Comparison of ENCODE assay signal across 11 cellular contexts in genomic region chr2:196248467-196249104, GRCh38.
DNase-seq lines count a peak whose midpoint lies in the region; ATAC-seq and TF ChIP-seq lines count a peak whose summit lies in the region.
"Had no signal": no experiment of that assay in that cellular context is flagged by ENCODE, and none has a peak within 500 bp of the region (broad histone marks: within the 10 kb centered on the region; RNA-seq: fewer than 3 reads in every experiment).

No MANE protein-coding gene starts in this region.

- no peak overlapping the region for H3K4me3 ChIP-seq in CD8-positive, alpha-beta T cell (ENCODE audit: low read depth, low read length)
- H3K4me3 ChIP-seq in Loucy (ENCODE audit: low read length, poor library complexity, severe bottlenecking) (no peak overlapping the region), ascending aorta (no peak overlapping the region), rectal smooth muscle tissue (ENCODE audit: low read length) (no peak overlapping the region), mesenchymal stem cell (ENCODE audit: insufficient read depth in 1 of 2, low read depth in 1 of 2, low read length in 2 of 2) (no peak overlapping the region)

- H3K27ac Mint-ChIP-seq in CD8-positive, alpha-beta T cell: peak overlapping the region; percentile 69

- peak overlapping the region; percentile 2 for H3K4me3 Mint-ChIP-seq in CD8-positive, alpha-beta T cell

- H3K4me2 ChIP-seq in Loucy (ENCODE audit: low read depth, low read length, poor library complexity, severe bottlenecking) (no peak overlapping the region), mesenchymal stem cell (ENCODE audit: low read length, poor library complexity, severe bottlenecking) (no peak overlapping the region)

- H3K36me3 Mint-ChIP-seq in CD8-positive, alpha-beta T cell: no peaks in the 10 kb centered on the region

- no CpG with 5 or more reads among the region's 1 CpG for WGBS in mesenchymal stem cell

- H3K27me3 Mint-ChIP-seq in CD8-positive, alpha-beta T cell (ENCODE audit: low read depth): no peaks in the 10 kb centered on the region

- H3K4me1 Mint-ChIP-seq in CD8-positive, alpha-beta T cell (ENCODE audit: low read depth): peaks cover 74% of the 10 kb centered on the region

- TF ChIP-seq CTCF in CD8-positive, alpha-beta T cell (IDR thresholded peaks at IDR 0.05): no peak
- TF ChIP-seq CTCF in Loucy (conservative IDR thresholded peaks at IDR 0.05; ENCODE audit: low read length): no peak
- no peak for TF ChIP-seq CTCF in ascending aorta (IDR thresholded peaks at IDR 0.05)
- no peak for TF ChIP-seq CTCF in GM13976 (IDR thresholded peaks at IDR 0.05; ENCODE audit: borderline replicate concordance, control extremely low read depth, extremely low read depth, insufficient read depth, missing control alignments)

- no peak overlapping the region for H3K23ac ChIP-seq in mesenchymal stem cell (ENCODE audit: low read length in 2 of 2)

- H4K20me1 ChIP-seq in Loucy (ENCODE audit: insufficient read depth, low read length, poor library complexity, severe bottlenecking): no peaks in the 10 kb centered on the region

- peak overlapping the region; percentile 70; the same call in 1 of the 2 replicates for H2AFZ ChIP-seq in Loucy (ENCODE audit: low read length)
- no peak overlapping the region for H2AFZ ChIP-seq in mesenchymal stem cell (ENCODE audit: low read depth, low read length)

- H3K14ac ChIP-seq in mesenchymal stem cell (ENCODE audit: low read length in 2 of 2): no peak overlapping the region

- H3F3A ChIP-seq in Loucy (ENCODE audit: low read depth): no peaks in the 10 kb centered on the region

- H3K9me3 Mint-ChIP-seq in CD8-positive, alpha-beta T cell: no peaks in the 10 kb centered on the region

- no peaks in the 10 kb centered on the region for H3K79me2 ChIP-seq in Loucy (ENCODE audit: insufficient read depth, low read length)

- H3K9ac ChIP-seq in Loucy (ENCODE audit: low read depth, low read length, poor library complexity, severe bottlenecking) (peak overlapping the region; percentile 28), rectal smooth muscle tissue (ENCODE audit: low read length) (no peak overlapping the region), mesenchymal stem cell (ENCODE audit: low read length) (no peak overlapping the region)

- no peak overlapping the region for H3K18ac ChIP-seq in mesenchymal stem cell (ENCODE audit: low read depth in 1 of 2, low read length in 2 of 2)

- H2BK120ac ChIP-seq in mesenchymal stem cell (ENCODE audit: low read depth, low read length): no peak overlapping the region

- peak overlapping the region in 1 of 2 experiments; percentile 17 for H3K4ac ChIP-seq in mesenchymal stem cell (ENCODE audit: low read depth in 1 of 2, low read length in 2 of 2)

- H2BK12ac ChIP-seq in mesenchymal stem cell (ENCODE audit: low read length in 2 of 2): peak overlapping the region in 1 of 2 experiments; percentile 54

- no peak for DNase-seq in CD8-positive, alpha-beta T cell
- DNase-seq in ascending aorta (ENCODE audit: low spot score in 2 of 2) (no peak), GM13976 (ENCODE audit: low spot score) (no peak), mesenchymal stem cell (no peak)
- DNase-seq: Caco-2, NCI-H1092, NCI-H526 had no signal

- no peaks in the 10 kb centered on the region for H3K9me3 ChIP-seq in CD8-positive, alpha-beta T cell (ENCODE audit: low read length)
- H3K9me3 ChIP-seq in Loucy (ENCODE audit: insufficient read depth, low read depth, low read length) (no peaks in the 10 kb centered on the region), ascending aorta (no peaks in the 10 kb centered on the region), mesenchymal stem cell (ENCODE audit: control insufficient read depth, low read length) (no peaks in the 10 kb centered on the region)
- H3K9me3 ChIP-seq: Caco-2 had no signal

- no peak overlapping the region for H2BK5ac ChIP-seq in mesenchymal stem cell (ENCODE audit: low read depth, low read length, poor library complexity, severe bottlenecking)

- no peak overlapping the region for H2AK5ac ChIP-seq in mesenchymal stem cell (ENCODE audit: low read length, severe bottlenecking)

- POLR2A ChIA-PET in CD8-positive, alpha-beta T cell (lab: Charles Lee): interaction anchor here (0.6 to 2.3 kb wide), 9 partner anchors 8 to 1076 kb away, joined by 3 to 12 read pairs (median 3); no protein-coding TSS in a partner anchor

- H3K27me3 ChIP-seq in CD8-positive, alpha-beta T cell (ENCODE audit: insufficient read depth, low read length): no peaks in the 10 kb centered on the region
- H3K27me3 ChIP-seq in Loucy (ENCODE audit: insufficient read depth, low read length, poor library complexity, severe bottlenecking) (no peaks in the 10 kb centered on the region), ascending aorta (no peaks in the 10 kb centered on the region), rectal smooth muscle tissue (ENCODE audit: control insufficient read depth, insufficient read depth, low read length) (no peaks in the 10 kb centered on the region), mesenchymal stem cell (ENCODE audit: control insufficient read depth in 1 of 2, insufficient read depth in 1 of 2, low read length in 2 of 2) (no peaks in the 10 kb centered on the region)

- H3K27ac ChIP-seq in CD8-positive, alpha-beta T cell (ENCODE audit: low read depth, low read length): no peak overlapping the region
- H3K27ac ChIP-seq in ascending aorta (peak overlapping the region; percentile 82 to 83), rectal smooth muscle tissue (ENCODE audit: low read depth, low read length) (peak overlapping the region; percentile 13), mesenchymal stem cell (ENCODE audit: low read length, poor library complexity, severe bottlenecking) (no peak overlapping the region)

- intact Hi-C loops in CD8-positive, alpha-beta T cell (cut with DNase I, micrococcal nuclease): loop anchor here in 1 of 2 experiments (1.0 kb wide), 1 partner anchor 12 kb away; no protein-coding TSS in a partner anchor
- intact Hi-C loops in ascending aorta (cut with DNase I): no loop called here

- no peak overlapping the region for H4K91ac ChIP-seq in mesenchymal stem cell (ENCODE audit: low read length)

- H2BK15ac ChIP-seq in mesenchymal stem cell (ENCODE audit: low read depth, poor library complexity, severe bottlenecking): no peak overlapping the region

- H4K8ac ChIP-seq in mesenchymal stem cell (ENCODE audit: low read length): no peak overlapping the region

- no peaks in the 10 kb centered on the region for H3K79me1 ChIP-seq in mesenchymal stem cell (replicated peaks; ENCODE audit: low read length, poor library complexity, severe bottlenecking)

- no peaks in the 10 kb centered on the region for H3K9me2 ChIP-seq in Loucy (replicated peaks; ENCODE audit: low read depth, low read length)

- peaks cover 53% of the 10 kb centered on the region for H3K4me1 ChIP-seq in CD8-positive, alpha-beta T cell (ENCODE audit: insufficient read depth, low read length)
- H3K4me1 ChIP-seq in Loucy (ENCODE audit: insufficient read depth, low read length, poor library complexity, severe bottlenecking): peaks cover 38% of the 10 kb centered on the region
- peaks cover 9 to 29% of the 10 kb centered on the region in 2 donors for H3K4me1 ChIP-seq in ascending aorta
- no peaks in the 10 kb centered on the region for H3K4me1 ChIP-seq in rectal smooth muscle tissue (ENCODE audit: control insufficient read depth, insufficient read depth, low read length)
- H3K4me1 ChIP-seq in mesenchymal stem cell (ENCODE audit: control insufficient read depth, insufficient read depth, low read depth, low read length): peaks cover 2% of the 10 kb centered on the region

- CTCF ChIA-PET in CD8-positive, alpha-beta T cell (lab: Charles Lee): interaction anchor here (0.6 to 3.7 kb wide), 11 partner anchors 11 to 170 kb away, joined by 3 to 18 read pairs (median 3); no protein-coding TSS in a partner anchor

- no peaks in the 10 kb centered on the region for H3K36me3 ChIP-seq in CD8-positive, alpha-beta T cell (ENCODE audit: insufficient read depth, low read length)
- H3K36me3 ChIP-seq in Loucy (ENCODE audit: insufficient read depth, low read length): no peaks in the 10 kb centered on the region
- H3K36me3 ChIP-seq in ascending aorta: no peaks in the 10 kb centered on the region
- H3K36me3 ChIP-seq in rectal smooth muscle tissue (ENCODE audit: control insufficient read depth, insufficient read depth, low read length): no peaks in the 10 kb centered on the region
- no peaks in the 10 kb centered on the region for H3K36me3 ChIP-seq in mesenchymal stem cell (ENCODE audit: control insufficient read depth in 1 of 2, insufficient read depth in 2 of 2, low read depth in 1 of 2, low read length in 2 of 2)

- in situ Hi-C loops in GM13976 (cut with MboI; ENCODE audit: low sequenced_read_pairs, unreplicated experiment): loop anchor here (10.0 kb wide), 1 partner anchor 74 kb away; the partner anchor contains the start of gene STK17B

- ATAC-seq in CD8-positive, alpha-beta T cell: no peak
- ATAC-seq in GM18517 (IDR thresholded peaks at IDR 0.05; ENCODE audit: unreplicated experiment): no peak
- ATAC-seq in HG02759 (IDR thresholded peaks at IDR 0.05; ENCODE audit: unreplicated experiment): no peak

Comparison
In these comparisons a context has a peak if more than half of its experiments do, and no peak if none do; other contexts are left out.
1. H3K27ac ChIP-seq: peak in ascending aorta (2 of 2) and rectal smooth muscle tissue (single experiment); none in CD8-positive, alpha-beta T cell (single experiment) and mesenchymal stem cell (single experiment).